13 cellular contexts compared by ENCODE assay signal in genomic region chr5:38607930-38608545, GRCh38. TPM values are rescaled to one million over a fixed set of nuclear protein-coding genes. Genes with fewer than 3 reads are reported as not detected.
A peak's percentile ranks its signal among the peaks of the same experiment; 100 is the strongest.
DNase-seq lines count a peak whose midpoint lies in the region; ATAC-seq, FAIRE-seq and TF ChIP-seq lines count a peak whose summit lies in the region.
"Had no signal": no experiment of that assay in that cellular context is flagged by ENCODE, and none has a peak within 500 bp of the region (broad histone marks: within the 10 kb centered on the region; RNA-seq: fewer than 3 reads in every experiment).

No MANE protein-coding gene starts in this region.

- DNase-seq in AG04450 (ENCODE audit: low read depth, low spot score) (peak; percentile 73), HCEC 1CT (peak; percentile 58), astrocyte (ENCODE audit: low read depth) (peak; percentile 89), mesendoderm (no peak), DMS114 treated with DMSO at 0.1 percent for 48 hours (lab: John Stamatoyannopoulos, UW; ENCODE audit: unreplicated experiment) (no peak), GM13976 (ENCODE audit: low spot score) (no peak)
- DNase-seq: activated CD4-positive, alpha-beta T cell treated with anti-CD3 and anti-CD28 coated beads, Interleukin-2, amount 50 U/mL, for 4 hours; NCI-H1417 treated with DMSO at 0.1 percent for 48 hours; T-cell had no signal

- H3K27ac Mint-ChIP-seq in astrocyte (ENCODE audit: unreplicated experiment): peak overlapping the region; percentile 76
- H3K27ac Mint-ChIP-seq: T-cell had no signal

- no peak overlapping the region for H4K5ac ChIP-seq in mesendoderm (ENCODE audit: low read length)

- H3K4me3 Mint-ChIP-seq in astrocyte (ENCODE audit: unreplicated experiment): peak overlapping the region; percentile 14
- H3K4me3 Mint-ChIP-seq: T-cell had no signal

- no peak for FAIRE-seq in astrocyte (lab: Jason Lieb, UNC)
- FAIRE-seq: keratinocyte had no signal

- no peak overlapping the region for H3K4me3 ChIP-seq in AG04450 (ENCODE audit: low read depth, low read length)
- no peak overlapping the region for H3K4me3 ChIP-seq in astrocyte (ENCODE audit: insufficient read depth, low read depth, low read length)
- H3K4me3 ChIP-seq in mesendoderm (ENCODE audit: low read length): no peak overlapping the region
- H3K4me3 ChIP-seq: BLaER1 had no signal

- H3K36me3 ChIP-seq in astrocyte (ENCODE audit: insufficient read depth, low read length) (no peaks in the 10 kb centered on the region), mesendoderm (ENCODE audit: control insufficient read depth, insufficient read depth, low read length) (no peaks in the 10 kb centered on the region)
- H3K36me3 ChIP-seq: BLaER1 had no signal

- peaks cover 47% of the 10 kb centered on the region for H3K4me1 Mint-ChIP-seq in astrocyte (ENCODE audit: low read depth, unreplicated experiment)
- H3K4me1 Mint-ChIP-seq: T-cell had no signal

- in situ Hi-C loops in GM13976 (cut with MboI; ENCODE audit: low sequenced_read_pairs, unreplicated experiment): no loop called here

- no CpG with 5 or more reads among the region's 4 CpGs for WGBS in mesendoderm (ENCODE audit: extremely low coverage, insufficient coverage, low lambda C conversion rate)

- ATAC-seq in HG02623 (IDR thresholded peaks at IDR 0.05; ENCODE audit: unreplicated experiment) (no peak), GM21737 (IDR thresholded peaks at IDR 0.05; ENCODE audit: unreplicated experiment) (no peak)
- ATAC-seq: T-cell had no signal

- no peaks in the 10 kb centered on the region for H3K27me3 Mint-ChIP-seq in astrocyte (ENCODE audit: low read depth, unreplicated experiment)

- no peaks in the 10 kb centered on the region for H3K9me3 Mint-ChIP-seq in astrocyte (ENCODE audit: unreplicated experiment)

- H3K9me3 ChIP-seq in AG04450 (ENCODE audit: control insufficient read depth, insufficient read depth, low read length) (no peaks in the 10 kb centered on the region), astrocyte (ENCODE audit: insufficient read depth, low read depth, low read length) (no peaks in the 10 kb centered on the region)
- H3K9me3 ChIP-seq: BLaER1 had no signal

- H3K4ac ChIP-seq in mesendoderm (ENCODE audit: low read depth, low read length): no peak overlapping the region

- POLR2A ChIA-PET in AG04450 (lab: Yijun Ruan, JAX): interaction anchor here (0.7 to 2.4 kb wide), 6 partner anchors 9 to 200 kb away, joined by 3 to 19 read pairs (median 5); no protein-coding TSS in a partner anchor

- H3K79me2 ChIP-seq in astrocyte (ENCODE audit: insufficient read depth, low read length): no peaks in the 10 kb centered on the region
- no peaks in the 10 kb centered on the region for H3K79me2 ChIP-seq in mesendoderm (ENCODE audit: control insufficient read depth, insufficient read depth, low read length)

- H3K18ac ChIP-seq in mesendoderm (ENCODE audit: low read length): no peak overlapping the region

- no peak overlapping the region for H2BK120ac ChIP-seq in mesendoderm (ENCODE audit: low read depth, low read length)

- H3K4me2 ChIP-seq in astrocyte (ENCODE audit: low read length) (peak overlapping the region; percentile 54), mesendoderm (ENCODE audit: low read length) (no peak overlapping the region)
- H3K4me2 ChIP-seq: BLaER1 had no signal

- no peak overlapping the region for H3K56ac ChIP-seq in mesendoderm (ENCODE audit: low read length)

- H4K8ac ChIP-seq in mesendoderm (ENCODE audit: low read depth, low read length): no peak overlapping the region

- H2AK5ac ChIP-seq in mesendoderm (ENCODE audit: low read length): no peak overlapping the region

- no peak for TF ChIP-seq CTCF in AG04450 (IDR thresholded peaks at IDR 0.05; ENCODE audit: low read depth, low read length)
- TF ChIP-seq CTCF in astrocyte (IDR thresholded peaks at IDR 0.05; ENCODE audit: insufficient read depth, low read depth, low read length): no peak
- no peak for TF ChIP-seq CTCF in GM13976 (IDR thresholded peaks at IDR 0.05; ENCODE audit: borderline replicate concordance, control extremely low read depth, extremely low read depth, insufficient read depth, missing control alignments)

- H2AFZ ChIP-seq in astrocyte (ENCODE audit: low read depth, low read length): no peak overlapping the region

- CTCF ChIA-PET in AG04450 (lab: Charles Lee): interaction anchor here (1.0 to 2.6 kb wide), 7 partner anchors 9 to 201 kb away, joined by 3 to 7 read pairs (median 4); no protein-coding TSS in a partner anchor

- no peaks in the 10 kb centered on the region for H3K79me1 ChIP-seq in mesendoderm (ENCODE audit: low read length)

- no peaks in the 10 kb centered on the region for H4K20me1 ChIP-seq in astrocyte (ENCODE audit: insufficient read depth, low read length)
- H4K20me1 ChIP-seq: BLaER1 had no signal

- H3K36me3 Mint-ChIP-seq in astrocyte (ENCODE audit: low read depth, unreplicated experiment): no peaks in the 10 kb centered on the region
- H3K36me3 Mint-ChIP-seq: T-cell had no signal

- H3K4me1 ChIP-seq in astrocyte (ENCODE audit: insufficient read depth, low read length): peaks cover 26% of the 10 kb centered on the region
- H3K4me1 ChIP-seq in mesendoderm (ENCODE audit: control insufficient read depth, low read depth, low read length): peaks cover 16% of the 10 kb centered on the region
- H3K4me1 ChIP-seq: BLaER1 had no signal

- H3K9ac ChIP-seq in astrocyte (ENCODE audit: low read length): no peak overlapping the region
- H3K9ac ChIP-seq in mesendoderm (ENCODE audit: low read length): no peak overlapping the region
- H3K9ac ChIP-seq: BLaER1 had no signal

- peak overlapping the region; percentile 25 for H2BK15ac ChIP-seq in mesendoderm (replicated peaks; ENCODE audit: low read depth)

- H3K27me3 ChIP-seq in AG04450 (ENCODE audit: control insufficient read depth, insufficient read depth, low read length) (no peaks in the 10 kb centered on the region), astrocyte (ENCODE audit: insufficient read depth, low read length) (no peaks in the 10 kb centered on the region), mesendoderm (ENCODE audit: insufficient read depth, low read length, poor library complexity) (no peaks in the 10 kb centered on the region)
- H3K27me3 ChIP-seq: BLaER1 had no signal

- H3K27ac ChIP-seq in AG04450 (ENCODE audit: low read depth, low read length) (peak overlapping the region; percentile 66), astrocyte (ENCODE audit: low read depth, low read length) (no peak overlapping the region), mesendoderm (ENCODE audit: low read depth, low read length) (no peak overlapping the region)
- H3K27ac ChIP-seq: BLaER1 had no signal

- no peak overlapping the region for H3K23ac ChIP-seq in mesendoderm (ENCODE audit: low read length)

- H2BK5ac ChIP-seq in mesendoderm (ENCODE audit: low read length): no peak overlapping the region

RNA-seq across cellular contexts. Expression of gene LIFR, which starts 51.6 kb away (rescaled TPM):
- polyA plus RNA-seq in AG04450 (2011; rRNA removed): 12.7 and 18.6 TPM in 2 replicates
- 21.1 and 39.3 TPM in 2 replicates for polyA minus RNA-seq in AG04450 (2011; rRNA and poly(A)+ RNA removed)
- total RNA-seq in astrocyte: 16.0 and 20.3 TPM in 2 replicates
- 5.4 TPM for polyA plus RNA-seq in mesendoderm (2013, experiment 1 of 2)
- 5.0 TPM for polyA plus RNA-seq in mesendoderm (2013, experiment 2 of 2)

Comparison
In these comparisons a context has a peak if more than half of its experiments do, and no peak if none do; other contexts are left out.
1. DNase-seq: peak in AG04450 (single experiment), HCEC 1CT (single experiment) and astrocyte (single experiment); none in mesendoderm (single experiment), DMS114 treated with DMSO at 0.1 percent for 48 hours (single experiment) and GM13976 (single experiment).